ENCODE assay signal across 8 cellular contexts in genomic region chr5:62305715-62306493, GRCh38. TPM values are rescaled to one million over a fixed set of nuclear protein-coding genes. Genes with fewer than 3 reads are reported as not detected.
A peak's percentile ranks its signal among the peaks of the same experiment; 100 is the strongest.
DNase-seq lines count a peak whose midpoint lies in the region; ATAC-seq and TF ChIP-seq lines count a peak whose summit lies in the region.

Gene KIF2A (plus strand): TSS chr5:62306206. CDS start chr5:62306473, 267 bp downstream.

- TF ChIP-seq CTCF in CD8-positive, alpha-beta T cell (IDR thresholded peaks at IDR 0.05), result no peak
- peak in 46 of 56 donors; percentile 11 to 63 (median 43) for TF ChIP-seq CTCF in dorsolateral prefrontal cortex (IDR thresholded peaks at IDR 0.05 in 54 of 56, conservative IDR thresholded peaks at IDR 0.05 in 2 of 56; ENCODE audit: low read depth in 1 of 56, partially characterized antibody in 56 of 56)
- peak in 2 of 4 donors; percentile 25 to 35 for TF ChIP-seq CTCF in right lobe of liver (IDR thresholded peaks at IDR 0.05)

- H3K36me3 Mint-ChIP-seq in CD8-positive, alpha-beta T cell, result peaks cover 29% of the 10 kb centered on the region
- H3K36me3 Mint-ChIP-seq in activated CD4-positive, alpha-beta memory T cell treated with anti-CD3 and anti-CD28 coated beads for 36 hours, result peaks cover 32% of the 10 kb centered on the region

- H3K36me3 ChIP-seq in CD8-positive, alpha-beta T cell (ENCODE audit: insufficient read depth, low read length), result no peaks in the 10 kb centered on the region
- no peaks in the 10 kb centered on the region for H3K36me3 ChIP-seq in right lobe of liver

- no peaks in the 10 kb centered on the region for H3K27me3 ChIP-seq in CD8-positive, alpha-beta T cell (ENCODE audit: insufficient read depth, low read length)
- H3K27me3 ChIP-seq in dorsolateral prefrontal cortex, result no peaks in the 10 kb centered on the region
- no peaks in the 10 kb centered on the region for H3K27me3 ChIP-seq in right lobe of liver

- H3K27ac ChIP-seq in CD8-positive, alpha-beta T cell (ENCODE audit: low read depth, low read length), result peak within 1 kb of the TSS; percentile 69
- H3K27ac ChIP-seq in dorsolateral prefrontal cortex (peak within 1 kb of the TSS; percentile 59 to 98 (median 95)), right lobe of liver (peak within 1 kb of the TSS; percentile 59 to 86 (median 74))

- POLR2A ChIA-PET in CD8-positive, alpha-beta T cell (lab: Charles Lee), result interaction anchor here (0.8 to 2.1 kb wide), 15 partner anchors 9 to 98 kb away, joined by 3 to 22 read pairs (median 4); partner anchors contain the start of gene DIMT1
- POLR2A ChIA-PET in activated CD4-positive, alpha-beta memory T cell treated with anti-CD3 and anti-CD28 coated beads for 36 hours (lab: Charles Lee), result interaction anchor here (0.7 to 2.1 kb wide), 18 partner anchors 9 to 108 kb away, joined by 3 to 38 read pairs (median 4); partner anchors contain the start of gene DIMT1

- peak within 1 kb of the TSS; percentile 52 for H3K4me3 ChIP-seq in CD8-positive, alpha-beta T cell (ENCODE audit: low read depth, low read length)
- H3K4me3 ChIP-seq in dorsolateral prefrontal cortex, result peak within 1 kb of the TSS; percentile 52 to 98 (median 90)
- H3K4me3 ChIP-seq in right lobe of liver, result peak within 1 kb of the TSS; percentile 89 to 96 (median 96)

- no peaks in the 10 kb centered on the region for H3K27me3 Mint-ChIP-seq in CD8-positive, alpha-beta T cell (ENCODE audit: low read depth)
- no peaks in the 10 kb centered on the region for H3K27me3 Mint-ChIP-seq in activated CD4-positive, alpha-beta memory T cell treated with anti-CD3 and anti-CD28 coated beads for 36 hours

- CTCF ChIA-PET in CD8-positive, alpha-beta T cell (lab: Charles Lee), result interaction anchor here (0.7 to 1.6 kb wide), 9 partner anchors 9 to 82 kb away, joined by 3 to 14 read pairs (median 7); no protein-coding TSS in a partner anchor
- CTCF ChIA-PET in activated CD4-positive, alpha-beta memory T cell treated with anti-CD3 and anti-CD28 coated beads for 36 hours (lab: Charles Lee), result interaction anchor here (0.8 to 2.1 kb wide), 11 partner anchors 9 to 100 kb away, joined by 3 to 12 read pairs (median 5); partner anchors contain the start of gene DIMT1

- H3K9me3 ChIP-seq in CD8-positive, alpha-beta T cell (ENCODE audit: low read length), result no peaks in the 10 kb centered on the region
- no peaks in the 10 kb centered on the region for H3K9me3 ChIP-seq in right lobe of liver

- no peaks in the 10 kb centered on the region for H3K9me3 Mint-ChIP-seq in CD8-positive, alpha-beta T cell
- H3K9me3 Mint-ChIP-seq in activated CD4-positive, alpha-beta memory T cell treated with anti-CD3 and anti-CD28 coated beads for 36 hours, result no peaks in the 10 kb centered on the region

- ATAC-seq in CD8-positive, alpha-beta T cell, result peak; percentile 83
- ATAC-seq in GM19455 (IDR thresholded peaks at IDR 0.05; ENCODE audit: unreplicated experiment) (peak; percentile 91), right lobe of liver (peak; percentile 97 to 99 (median 98))

- peak; percentile 81 to 95 (median 89) for DNase-seq in CD8-positive, alpha-beta T cell
- peak; percentile 87 for DNase-seq in HK-2 (ENCODE audit: unreplicated experiment)
- DNase-seq in NCI-H82 treated with DMSO at 0.1 percent for 48 hours (lab: John Stamatoyannopoulos, UW; ENCODE audit: unreplicated experiment), result peak; percentile 62
- peak; percentile 96 for DNase-seq in activated CD4-positive, alpha-beta memory T cell treated with anti-CD3 and anti-CD28 coated beads for 36 hours
- DNase-seq in dorsolateral prefrontal cortex, result peak; percentile 73 to 95 (median 85)
- DNase-seq in right lobe of liver, result peak; percentile 91 to 94 (median 92)
- peak; percentile 91 for DNase-seq in stimulated activated CD4-positive, alpha-beta T cell treated with anti-CD3 and anti-CD28 coated beads, Interleukin-4, amount 100 ng/mL, for 24 hours

- intact Hi-C loops in CD8-positive, alpha-beta T cell (cut with DNase I, micrococcal nuclease), result loop anchor here (1.0 to 10.0 kb wide), 11 partner anchors 9 to 1361 kb away; partner anchors contain the start of genes DIMT1 (in 2 of the 2), ERCC8 (in 1 of the 2), IPO11 (in 1 of the 2) and NDUFAF2 (in 1 of the 2)
- intact Hi-C loops in activated CD4-positive, alpha-beta memory T cell treated with anti-CD3 and anti-CD28 coated beads for 36 hours (cut with micrococcal nuclease), result loop anchor here (1.0 to 5.0 kb wide), 7 partner anchors 21 to 974 kb away; partner anchors contain the start of genes DIMT1, IPO11 and ZSWIM6
- intact Hi-C loops in dorsolateral prefrontal cortex (cut with DNase I) (loop anchor here (2.0 to 5.0 kb wide), 2 partner anchors 27 to 96 kb away; partner anchors contain the start of gene DIMT1 (in 1 of the 2)), right lobe of liver (cut with DNase I) (no loop called here)

- 0% methylated on average over 21 of the region's 86 CpGs for WGBS in right lobe of liver (ENCODE audit: insufficient coverage, low coverage, low lambda C conversion rate, missing lambda C conversion rate)

- peaks cover 53% of the 10 kb centered on the region for H3K4me1 Mint-ChIP-seq in CD8-positive, alpha-beta T cell (ENCODE audit: low read depth)
- peaks cover 49% of the 10 kb centered on the region for H3K4me1 Mint-ChIP-seq in activated CD4-positive, alpha-beta memory T cell treated with anti-CD3 and anti-CD28 coated beads for 36 hours (ENCODE audit: low read depth)

- peak within 1 kb of the TSS; percentile 99 for H3K27ac Mint-ChIP-seq in CD8-positive, alpha-beta T cell
- H3K27ac Mint-ChIP-seq in activated CD4-positive, alpha-beta memory T cell treated with anti-CD3 and anti-CD28 coated beads for 36 hours, result peak within 1 kb of the TSS; percentile 98

- peaks cover 39% of the 10 kb centered on the region for H3K4me1 ChIP-seq in CD8-positive, alpha-beta T cell (ENCODE audit: insufficient read depth, low read length)
- no peaks in the 10 kb centered on the region for H3K4me1 ChIP-seq in right lobe of liver

- TF ChIP-seq POLR2A in right lobe of liver (IDR thresholded peaks at IDR 0.05), result peak; percentile 55

- peak within 1 kb of the TSS; percentile 97 for H3K4me3 Mint-ChIP-seq in CD8-positive, alpha-beta T cell
- H3K4me3 Mint-ChIP-seq in activated CD4-positive, alpha-beta memory T cell treated with anti-CD3 and anti-CD28 coated beads for 36 hours, result peak within 1 kb of the TSS; percentile 98

RNA-seq across cellular contexts. Expression of gene KIF2A, which starts in this region (rescaled TPM):
- total RNA-seq in CD8-positive, alpha-beta T cell, result 10 to 100 TPM; 93.1 to 98.3 TPM
- 100 to 1,000 TPM; 209 TPM for total RNA-seq in activated CD4-positive, alpha-beta memory T cell treated with anti-CD3 and anti-CD28 coated beads for 36 hours
- total RNA-seq in dorsolateral prefrontal cortex (100 to 1,000 TPM in 44 of 120 experiments, 10 to 100 TPM in 76; 68.8 to 125 (median 95.8) TPM), right lobe of liver (10 to 100 TPM in 1 of 6 experiments, 1 to 10 TPM in 5; 4.9 to 10.2 (median 6.7) TPM)

Comparison
In these comparisons a context has a peak if more than half of its experiments do, and no peak if none do; other contexts are left out.
1. Peak in every context shown above with its lines: DNase-seq, ATAC-seq, H3K4me3 ChIP-seq and H3K27ac ChIP-seq.
2. RNA of gene KIF2A (total RNA-seq): 209 TPM in activated CD4-positive, alpha-beta memory T cell treated with anti-CD3 and anti-CD28 coated beads for 36 hours, 93.1 to 98.3 TPM in CD8-positive, alpha-beta T cell and 68.8 to 125 TPM in dorsolateral prefrontal cortex; 4.9 to 10.2 TPM in right lobe of liver; every median in the first group is over 4 times any median in the second.
3. intact Hi-C loops: an anchor here in CD8-positive, alpha-beta T cell (1.0 to 10.0 kb wide), activated CD4-positive, alpha-beta memory T cell treated with anti-CD3 and anti-CD28 coated beads for 36 hours (1.0 to 5.0 kb wide) and dorsolateral prefrontal cortex (2.0 to 5.0 kb wide); none called in right lobe of liver.